Comparison of ENCODE assay signal across 8 cellular contexts in the genomic region with DNA sequence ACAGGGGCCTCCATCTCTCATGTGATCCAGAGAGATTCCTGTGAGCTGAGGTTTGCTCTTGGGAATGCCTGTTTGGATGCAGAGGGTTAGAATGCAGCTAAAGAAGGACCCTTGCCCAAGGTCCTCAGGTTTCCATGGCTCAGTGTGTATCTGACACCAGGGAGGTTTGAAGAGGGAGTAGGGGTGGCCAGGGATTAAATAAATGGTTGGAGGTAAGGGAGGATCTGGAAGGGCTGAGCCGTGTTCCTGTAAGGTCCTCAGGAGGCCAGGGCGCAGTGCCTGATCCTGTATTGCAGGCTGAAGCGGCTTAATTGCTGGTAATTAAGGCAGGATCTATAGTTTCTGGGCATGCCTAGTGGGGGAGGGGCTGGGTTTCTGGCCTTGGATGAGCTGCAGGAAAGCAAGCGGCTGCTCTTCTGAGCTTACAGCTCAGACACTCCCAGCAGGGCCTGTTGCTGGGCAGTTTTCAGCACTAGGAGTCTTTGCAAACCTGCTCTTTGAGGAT. TPM values are rescaled to one million over a fixed set of nuclear protein-coding genes. Genes with fewer than 3 reads are reported as not detected.
DNase-seq lines count a peak whose midpoint lies in the region; ATAC-seq lines count a peak whose summit lies in the region.

No MANE protein-coding gene starts in this region.

- H3K4me2 ChIP-seq in mesenchymal stem cell (ENCODE audit: low read length, poor library complexity, severe bottlenecking) = no peak overlapping the region

- peak overlapping the region; percentile 17 for H3K27ac ChIP-seq in mesenchymal stem cell (ENCODE audit: low read length, poor library complexity, severe bottlenecking)

- H3K9ac ChIP-seq in mesenchymal stem cell (ENCODE audit: low read length) = no peak overlapping the region

- peak overlapping the region; percentile 79 for H2BK5ac ChIP-seq in mesenchymal stem cell (ENCODE audit: low read depth, low read length, poor library complexity, severe bottlenecking)

- H2BK12ac ChIP-seq in mesenchymal stem cell (ENCODE audit: low read length in 2 of 2) = peak overlapping the region; percentile 28 to 33

- peaks cover 10% of the 10 kb centered on the region for H3K4me1 ChIP-seq in mesenchymal stem cell (ENCODE audit: control insufficient read depth, insufficient read depth, low read depth, low read length)

- H3K79me1 ChIP-seq in mesenchymal stem cell (replicated peaks; ENCODE audit: low read length, poor library complexity, severe bottlenecking) = no peaks in the 10 kb centered on the region

- H4K8ac ChIP-seq in mesenchymal stem cell (ENCODE audit: low read length) = peak overlapping the region; percentile 52

- no peak for ATAC-seq in Right ventricle myocardium inferior
- no peak for ATAC-seq in GM19397 (IDR thresholded peaks at IDR 0.05; ENCODE audit: unreplicated experiment)
- ATAC-seq in activated CD4-positive, CD25-positive, alpha-beta regulatory T cell treated with anti-CD3 and anti-CD28 coated beads, Interleukin-2, amount 50 U/mL, for 24 hours = no peak

- 16% methylated on average over 4 of the region's 4 CpGs for WGBS in mesenchymal stem cell

- peak overlapping the region in 1 of 2 experiments; percentile 69 for H3K18ac ChIP-seq in mesenchymal stem cell (ENCODE audit: low read depth in 1 of 2, low read length in 2 of 2)

- H4K91ac ChIP-seq in mesenchymal stem cell (ENCODE audit: low read length) = peak overlapping the region; percentile 64

- H2AK5ac ChIP-seq in mesenchymal stem cell (ENCODE audit: low read length, severe bottlenecking) = no peak overlapping the region

- no peak overlapping the region for H2BK120ac ChIP-seq in mesenchymal stem cell (ENCODE audit: low read depth, low read length)

- peak overlapping the region in 1 of 2 experiments; percentile 35 for H3K4ac ChIP-seq in mesenchymal stem cell (ENCODE audit: low read depth in 1 of 2, low read length in 2 of 2)

- H3K9me3 ChIP-seq in mesenchymal stem cell (ENCODE audit: control insufficient read depth, low read length) = peaks cover 4% of the 10 kb centered on the region

- no peak overlapping the region for H2AFZ ChIP-seq in mesenchymal stem cell (ENCODE audit: low read depth, low read length)

- DNase-seq in EH (ENCODE audit: low read depth) (peak; percentile 29), NCI-H2081 treated with DMSO at 0.1 percent for 48 hours (lab: John Stamatoyannopoulos, UW) (peak; percentile 29), amniotic epithelial cell (ENCODE audit: low read depth) (peak; percentile 75), mesenchymal stem cell (peak; percentile 68), Right ventricle myocardium inferior (ENCODE audit: missing footprints) (no peak)
- DNase-seq in effector CD4-positive, alpha-beta T cell = no peak

- no peak overlapping the region for H2BK15ac ChIP-seq in mesenchymal stem cell (ENCODE audit: low read depth, poor library complexity, severe bottlenecking)

- intact Hi-C loops in Right ventricle myocardium inferior (cut with DNase I) = no loop called here

- no peak overlapping the region for H3K14ac ChIP-seq in mesenchymal stem cell (ENCODE audit: low read length in 2 of 2)

- H3K27me3 ChIP-seq in mesenchymal stem cell (ENCODE audit: control insufficient read depth in 1 of 2, insufficient read depth in 1 of 2, low read length in 2 of 2) = peaks cover 6 to 19% of the 10 kb centered on the region in 2 experiments

- no peak overlapping the region for H3K4me3 ChIP-seq in mesenchymal stem cell (ENCODE audit: insufficient read depth in 1 of 2, low read depth in 1 of 2, low read length in 2 of 2)

- H3K23ac ChIP-seq in mesenchymal stem cell (ENCODE audit: low read length in 2 of 2) = no peak overlapping the region

- H3K36me3 ChIP-seq in mesenchymal stem cell (ENCODE audit: control insufficient read depth in 1 of 2, insufficient read depth in 2 of 2, low read depth in 1 of 2, low read length in 2 of 2) = no peaks in the 10 kb centered on the region

RNA-seq across cellular contexts. Expression of gene MAP1B, which starts 41.5 kb away (rescaled TPM):
- 39.4 TPM for polyA plus RNA-seq in mesenchymal stem cell (2013, experiment 1 of 2)
- polyA plus RNA-seq in mesenchymal stem cell (2013, experiment 2 of 2) = 35.3 TPM
- total RNA-seq in Right ventricle myocardium inferior = 59.9 TPM

Comparison
In these comparisons a context has a peak if more than half of its experiments do, and no peak if none do; other contexts are left out.
1. DNase-seq: peak in EH (single experiment), NCI-H2081 treated with DMSO at 0.1 percent for 48 hours (single experiment), amniotic epithelial cell (single experiment) and mesenchymal stem cell (single experiment); none in effector CD4-positive, alpha-beta T cell (single experiment) and Right ventricle myocardium inferior (single experiment).